ENCODE assay signal across 26 cellular contexts in genomic region chr15:28130651-28131050, GRCh38. TPM values are rescaled to one million over a fixed set of nuclear protein-coding genes. Genes with fewer than 3 reads are reported as not detected.
"Had no signal": no experiment of that assay in that cellular context is flagged by ENCODE, and none has a peak within 500 bp of the region (broad histone marks: within the 10 kb centered on the region; RNA-seq: fewer than 3 reads in every experiment).

No MANE protein-coding gene starts in this region.

- H3K9me3 Mint-ChIP-seq: dendritic cell treated with granulocyte-macrophage colony-stimulating factor and Interleukin-4, amounts not matched to agents 40 ng/mL and 50 ng/mL, for 4 days; effector memory CD8-positive, alpha-beta T cell; endodermal cell had no signal

- H3K4me3 Mint-ChIP-seq: dendritic cell treated with granulocyte-macrophage colony-stimulating factor and Interleukin-4, amounts not matched to agents 40 ng/mL and 50 ng/mL, for 4 days; effector memory CD8-positive, alpha-beta T cell; endodermal cell had no signal

- DNase-seq: colonic mucosa; cortex of kidney; effector CD8-positive, alpha-beta T cell; effector memory CD8-positive, alpha-beta T cell; endodermal cell; erythroblast; esophagus squamous epithelium; foreskin fibroblast; foreskin melanocyte; gastrocnemius medialis; glutamatergic neuron; heart right ventricle; hippocampal formation; left cardiac atrium; left ventricle myocardium superior; lower lobe of right lung; mesenchymal stem cell; midbrain had no signal

- H3K4me1 ChIP-seq: colonic mucosa, esophagus squamous epithelium, gastrocnemius medialis had no signal

- H3K27ac ChIP-seq: colonic mucosa, epithelial cell of prostate, esophagus squamous epithelium, gastrocnemius medialis, heart right ventricle, left lung, lower lobe of right lung had no signal

- H3K4me3 ChIP-seq: colonic mucosa, esophagus squamous epithelium, gastrocnemius medialis, heart right ventricle, left lung, lower lobe of right lung had no signal

- H3K27me3 Mint-ChIP-seq: dendritic cell treated with granulocyte-macrophage colony-stimulating factor and Interleukin-4, amounts not matched to agents 40 ng/mL and 50 ng/mL, for 4 days; effector memory CD8-positive, alpha-beta T cell had no signal

- H3K27ac Mint-ChIP-seq: dendritic cell treated with granulocyte-macrophage colony-stimulating factor and Interleukin-4, amounts not matched to agents 40 ng/mL and 50 ng/mL, for 4 days; endodermal cell had no signal

- H3K9me3 ChIP-seq: colonic mucosa, esophagus squamous epithelium, gastrocnemius medialis, heart right ventricle, left lung, lower lobe of right lung had no signal

- H3K27me3 ChIP-seq: colonic mucosa, esophagus squamous epithelium, gastrocnemius medialis, heart right ventricle, left lung had no signal

- ATAC-seq: effector memory CD8-positive, alpha-beta T cell; esophagus mucosa; gastrocnemius medialis; heart right ventricle; left cardiac atrium; left lung; left ventricle myocardium superior; lower lobe of right lung had no signal

RNA-seq across cellular contexts. Expression of gene OCA2, which starts 31.5 kb away (rescaled TPM):
- total RNA-seq: dermis microvascular lymphatic vessel endothelial cell, glomerular endothelial cell, lung microvascular endothelial cell, mucosa of gallbladder had no signal
